Comparison of ENCODE assay signal across 1 cellular context in genomic region chr3:185332026-185332735, GRCh38.
A peak's percentile ranks its signal among the peaks of the same experiment; 100 is the strongest.
TF ChIP-seq lines count a peak whose summit lies in the region.

No MANE protein-coding gene starts in this region.

TF ChIP-seq in HepG2, 621 proteins besides CTCF, POLR2A, EP300 and RAD21 (continued from another document and continues in another):
- TF ChIP-seq KIAA2018 (CRISPR knock-in tag; IDR thresholded peaks at IDR 0.05; ENCODE audit: borderline replicate concordance), result no peak
- no peak for TF ChIP-seq ZNF329 (CRISPR knock-in tag; IDR thresholded peaks at IDR 0.05; ENCODE audit: low read depth)
- TF ChIP-seq ZNF503 (CRISPR knock-in tag; IDR thresholded peaks at IDR 0.05), result no peak
- TF ChIP-seq ZNF781 (CRISPR knock-in tag; IDR thresholded peaks at IDR 0.05; ENCODE audit: borderline replicate concordance, not compliant biosample characterization), result no peak
- TF ChIP-seq ZNF557 (CRISPR knock-in tag; IDR thresholded peaks at IDR 0.05), result no peak
- no peak for TF ChIP-seq ELF4 (CRISPR knock-in tag; IDR thresholded peaks at IDR 0.05; ENCODE audit: borderline replicate concordance)
- TF ChIP-seq ZBTB43 (CRISPR knock-in tag; conservative IDR thresholded peaks at IDR 0.05), result peak; percentile 29; the same call in 1 of the 2 replicates
- TF ChIP-seq FOXA3 (CRISPR knock-in tag; IDR thresholded peaks at IDR 0.05), result 0 out of 2 replicates have a peak, but pooled peaks have one; percentile 7
- TF ChIP-seq MXD3 (CRISPR knock-in tag; IDR thresholded peaks at IDR 0.05), result no peak
- no peak for TF ChIP-seq NFIC (IDR thresholded peaks at IDR 0.05; ENCODE audit: low read length)
- TF ChIP-seq HMG20A (CRISPR knock-in tag; IDR thresholded peaks at IDR 0.05; ENCODE audit: borderline replicate concordance), result no peak; the same call in 1 of the 2 replicates
- TF ChIP-seq MIXL1 (CRISPR knock-in tag; IDR thresholded peaks at IDR 0.05), result no peak
- TF ChIP-seq ZNF704 (CRISPR knock-in tag; IDR thresholded peaks at IDR 0.05; ENCODE audit: borderline replicate concordance), result no peak
- TF ChIP-seq ZNF317 (CRISPR knock-in tag; IDR thresholded peaks at IDR 0.05), result no peak
- TF ChIP-seq HNF4G (IDR thresholded peaks at IDR 0.05; ENCODE audit: borderline replicate concordance, low read depth, low read length), result no peak
- no peak for TF ChIP-seq HNF4G (CRISPR knock-in tag; IDR thresholded peaks at IDR 0.05; ENCODE audit: borderline replicate concordance, low read depth)
- no peak for TF ChIP-seq ZNF784 (CRISPR knock-in tag; IDR thresholded peaks at IDR 0.05; ENCODE audit: borderline replicate concordance)
- TF ChIP-seq CEBPG (CRISPR knock-in tag; IDR thresholded peaks at IDR 0.05), result peak; percentile 74
- TF ChIP-seq TP53 (CRISPR knock-in tag; conservative IDR thresholded peaks at IDR 0.05), result no peak
- TF ChIP-seq ZNF430 (CRISPR knock-in tag; IDR thresholded peaks at IDR 0.05), result no peak
- TF ChIP-seq ZSCAN22 (CRISPR knock-in tag; IDR thresholded peaks at IDR 0.05), result no peak
- TF ChIP-seq FOXC1 (CRISPR knock-in tag; IDR thresholded peaks at IDR 0.05; ENCODE audit: borderline replicate concordance), result no peak
- no peak for TF ChIP-seq ZNF563 (CRISPR knock-in tag; IDR thresholded peaks at IDR 0.05)
- no peak for TF ChIP-seq ZNF737 (CRISPR knock-in tag; IDR thresholded peaks at IDR 0.05; ENCODE audit: borderline replicate concordance)
- no peak for TF ChIP-seq U2AF1 (optimal IDR thresholded peaks at IDR 0.05; ENCODE audit: low read depth, low read length)
- no peak for TF ChIP-seq REPIN1 (CRISPR knock-in tag; IDR thresholded peaks at IDR 0.05; ENCODE audit: borderline replicate concordance, low read depth)
- no peak for TF ChIP-seq ZNF18 (CRISPR knock-in tag; IDR thresholded peaks at IDR 0.05; ENCODE audit: insufficient replicate concordance)
- no peak for TF ChIP-seq RNF219 (CRISPR knock-in tag; IDR thresholded peaks at IDR 0.05)
- TF ChIP-seq ZBTB20 (CRISPR knock-in tag; IDR thresholded peaks at IDR 0.05; ENCODE audit: borderline replicate concordance, low read depth), result no peak
- no peak for TF ChIP-seq GMEB2 (CRISPR knock-in tag; IDR thresholded peaks at IDR 0.05; ENCODE audit: low read depth)
- TF ChIP-seq MXD1 (CRISPR knock-in tag; IDR thresholded peaks at IDR 0.05), result no peak
- TF ChIP-seq CREM (IDR thresholded peaks at IDR 0.05), result no peak
- TF ChIP-seq CREM (CRISPR knock-in tag; IDR thresholded peaks at IDR 0.05), result no peak
- no peak for TF ChIP-seq SMARCC2 (IDR thresholded peaks at IDR 0.05)
- no peak for TF ChIP-seq TSC22D2 (CRISPR knock-in tag; IDR thresholded peaks at IDR 0.05; ENCODE audit: borderline replicate concordance)
- no peak for TF ChIP-seq BATF2 (CRISPR knock-in tag; IDR thresholded peaks at IDR 0.05)
- no peak for TF ChIP-seq ZNF747 (CRISPR knock-in tag; IDR thresholded peaks at IDR 0.05; ENCODE audit: borderline replicate concordance)
- no peak for TF ChIP-seq BRCA1 (CRISPR knock-in tag; IDR thresholded peaks at IDR 0.05)
- no peak for TF ChIP-seq ZNF629 (CRISPR knock-in tag; conservative IDR thresholded peaks at IDR 0.05)
